Comparison of ENCODE assay signal across 16 cellular contexts in the genomic region with DNA sequence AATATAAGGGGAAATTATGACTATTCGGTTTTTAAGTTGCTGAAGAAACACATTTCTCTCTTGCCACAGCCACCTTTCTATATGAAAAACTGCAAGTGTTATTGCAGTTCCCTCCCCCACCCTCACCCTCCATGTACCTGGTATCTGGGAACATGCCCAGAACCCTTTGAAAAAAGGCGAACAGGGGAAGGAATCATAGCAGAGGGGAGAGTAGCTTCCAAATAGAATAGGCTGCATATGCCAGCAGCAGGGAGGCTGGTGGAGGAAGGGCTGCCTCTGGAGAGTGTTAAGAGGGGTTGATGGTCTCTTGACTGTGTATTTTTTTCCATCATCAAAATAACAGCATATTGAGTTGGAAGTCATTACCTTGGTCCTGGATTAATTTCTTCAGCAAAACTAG. TPM values are rescaled to one million over a fixed set of nuclear protein-coding genes. Genes with fewer than 3 reads are reported as not detected.
DNase-seq lines count a peak whose midpoint lies in the region; ATAC-seq, FAIRE-seq and TF ChIP-seq lines count a peak whose summit lies in the region.
"Had no signal": no experiment of that assay in that cellular context is flagged by ENCODE, and none has a peak within 500 bp of the region (broad histone marks: within the 10 kb centered on the region; RNA-seq: fewer than 3 reads in every experiment).

No MANE protein-coding gene starts in this region.

- no peaks in the 10 kb centered on the region for H3K9me3 ChIP-seq in neural progenitor cell (ENCODE audit: low read depth)
- H3K9me3 ChIP-seq: suprapubic skin had no signal

- H3K36me3 Mint-ChIP-seq in neural progenitor cell = peaks cover 18% of the 10 kb centered on the region

- H3K36me3 ChIP-seq in neural progenitor cell = peaks cover 8% of the 10 kb centered on the region

- ATAC-seq in HG03565 (IDR thresholded peaks at IDR 0.05; ENCODE audit: unreplicated experiment) (no peak), HG03135 (IDR thresholded peaks at IDR 0.05; ENCODE audit: unreplicated experiment) (no peak), GM21367 (IDR thresholded peaks at IDR 0.05; ENCODE audit: unreplicated experiment) (no peak)

- peaks cover 73% of the 10 kb centered on the region for H4K20me1 ChIP-seq in neural progenitor cell (ENCODE audit: low read depth)

- FAIRE-seq in frontal cortex (lab: Jason Lieb, UNC) = no peak

- DNase-seq in G401 (ENCODE audit: low spot score) = peak; percentile 95
- DNase-seq in NCI-H128 (lab: John Stamatoyannopoulos, UW; ENCODE audit: unreplicated experiment) = peak; percentile 51
- DNase-seq in neural progenitor cell (ENCODE audit: low spot score) = no peak
- no peak for DNase-seq in frontal cortex (ENCODE audit: low spot score in 2 of 2)
- DNase-seq: activated CD4-positive, CD25-positive, alpha-beta regulatory T cell treated with anti-CD3 and anti-CD28 coated beads, Interleukin-2, amount 50 U/mL, for 72 hours; activated effector memory CD4-positive, alpha-beta T cell treated with anti-CD3 and anti-CD28 coated beads, Interleukin-2, amount 50 U/mL, for 16 hours; GOT3; immature natural killer cell; NK-92 treated with Interleukin-12 subunit alpha and Interleukin-12 subunit beta, amount 100 ng/mL, for 24 hours; SIG-M5 had no signal

- no peak overlapping the region for H3K27ac Mint-ChIP-seq in neural progenitor cell
- H3K27ac Mint-ChIP-seq: T-helper 2 cell treated with Interferon-gamma antibody and Interleukin-4, amounts not matched to agents 5 μg/mL and 100 μg/mL, for 36 hours had no signal

- H3K27me3 ChIP-seq in neural progenitor cell = no peaks in the 10 kb centered on the region
- H3K27me3 ChIP-seq: suprapubic skin had no signal

- H3K9me3 Mint-ChIP-seq in neural progenitor cell = no peaks in the 10 kb centered on the region
- H3K9me3 Mint-ChIP-seq: immature natural killer cell; T-helper 2 cell treated with Interferon-gamma antibody and Interleukin-4, amounts not matched to agents 5 μg/mL and 100 μg/mL, for 36 hours had no signal

- no peak for TF ChIP-seq CTCF in neural progenitor cell (IDR thresholded peaks at IDR 0.05)

- in situ Hi-C loops in G401 (cut with HindIII; ENCODE audit: low sequenced_read_pairs) = no loop called here

- peaks cover 48% of the 10 kb centered on the region for H3K4me1 ChIP-seq in neural progenitor cell

- H3K27me3 Mint-ChIP-seq in neural progenitor cell (ENCODE audit: insufficient read depth, low read depth) = no peaks in the 10 kb centered on the region

- H3K4me3 Mint-ChIP-seq in neural progenitor cell = no peak overlapping the region
- H3K4me3 Mint-ChIP-seq: immature natural killer cell; T-helper 2 cell treated with Interferon-gamma antibody and Interleukin-4, amounts not matched to agents 5 μg/mL and 100 μg/mL, for 36 hours had no signal

- H3K79me2 ChIP-seq in neural progenitor cell (ENCODE audit: low read depth) = peaks cover 66% of the 10 kb centered on the region

- peak overlapping the region; percentile 19 for H3K4me2 ChIP-seq in neural progenitor cell

- H3K9ac ChIP-seq in neural progenitor cell = no peak overlapping the region

- H3K27ac ChIP-seq in cingulate gyrus (ENCODE audit: low read depth, low read length) (peak overlapping the region; percentile 56), neural progenitor cell (no peak overlapping the region)
- H3K27ac ChIP-seq: suprapubic skin had no signal

- H2AFZ ChIP-seq in neural progenitor cell (replicated peaks) = no peak overlapping the region

- peaks cover 30% of the 10 kb centered on the region for H3F3A ChIP-seq in neural progenitor cell (ENCODE audit: low read depth)

- H3K4me3 ChIP-seq in neural progenitor cell = no peak overlapping the region
- H3K4me3 ChIP-seq: suprapubic skin had no signal

- H3K4me1 Mint-ChIP-seq in neural progenitor cell = peaks cover 49% of the 10 kb centered on the region

RNA-seq across cellular contexts. Expression of a gene that starts 22.5 kb away (rescaled TPM):
- total RNA-seq in G401 (2014; rRNA removed; shearing (Covaris generic)) = 20.5 and 24.2 TPM in 2 replicates
- 62.5 and 65.5 TPM in 2 replicates for total RNA-seq in neural progenitor cell (ENCODE audit: low replicate concordance)
- total RNA-seq in frontal cortex = 21.2 TPM

RNA-seq across cellular contexts. Expression of a gene that starts 27.4 kb away (rescaled TPM):
- 28.1 and 28.3 TPM in 2 replicates for total RNA-seq in G401 (2014; rRNA removed; shearing (Covaris generic))
- 55.0 and 67.5 TPM in 2 replicates for total RNA-seq in neural progenitor cell (ENCODE audit: low replicate concordance)
- total RNA-seq in frontal cortex = 98.2 TPM

Comparison
In these comparisons a context has a peak if more than half of its experiments do, and no peak if none do; other contexts are left out.
1. DNase-seq: peak in G401 (single experiment) and NCI-H128 (single experiment); none in neural progenitor cell (single experiment) and frontal cortex (0 of 2).